In genomic region chr5:171272996-171273970, GRCh38 we compare ENCODE assay signal across 9 cellular contexts. TPM values are rescaled to one million over a fixed set of nuclear protein-coding genes. Genes with fewer than 3 reads are reported as not detected.
DNase-seq lines count a peak whose midpoint lies in the region; ATAC-seq, FAIRE-seq and TF ChIP-seq lines count a peak whose summit lies in the region.
"Had no signal": no experiment of that assay in that cellular context is flagged by ENCODE, and none has a peak within 500 bp of the region (broad histone marks: within the 10 kb centered on the region; RNA-seq: fewer than 3 reads in every experiment).

No MANE protein-coding gene starts in this region.

- H3K4me3 ChIP-seq in Caco-2 (ENCODE audit: low read depth, low read length): no peak overlapping the region
- H3K4me3 ChIP-seq in heart left ventricle: no peak overlapping the region
- H3K4me3 ChIP-seq in ascending aorta: no peak overlapping the region

- no peaks in the 10 kb centered on the region for H3K9me3 Mint-ChIP-seq in Caco-2 (ENCODE audit: unreplicated experiment)
- H3K9me3 Mint-ChIP-seq in T-helper 2 cell treated with Interferon-gamma antibody and Interleukin-4, amounts not matched to agents 5 μg/mL and 100 μg/mL, for 36 hours: no peaks in the 10 kb centered on the region

- POLR2A ChIA-PET in Caco-2 (lab: Charles Lee): no interaction called here

- ATAC-seq in foreskin keratinocyte: peak; percentile 50
- no peak for ATAC-seq in heart left ventricle

- no peak for TF ChIP-seq POLR2A in heart left ventricle (IDR thresholded peaks at IDR 0.05)

- H3K4me1 Mint-ChIP-seq in Caco-2 (ENCODE audit: low read depth, unreplicated experiment): no peaks in the 10 kb centered on the region
- H3K4me1 Mint-ChIP-seq in T-helper 2 cell treated with Interferon-gamma antibody and Interleukin-4, amounts not matched to agents 5 μg/mL and 100 μg/mL, for 36 hours (ENCODE audit: low read depth): no peaks in the 10 kb centered on the region

- CTCF ChIA-PET in Caco-2 (lab: Charles Lee): interaction anchor here (1.1 kb wide), 1 partner anchor 66 kb away, joined by 4 read pairs; no protein-coding TSS in a partner anchor

- DNase-seq in Caco-2 (peak; percentile 61 to 64), GM20000 (ENCODE audit: low spot score) (no peak), RCC 7860 (ENCODE audit: low spot score) (peak; percentile 18), foreskin keratinocyte (peak; percentile 21 to 55), heart left ventricle (no peak), ascending aorta (ENCODE audit: low spot score in 2 of 2) (no peak)
- no peak for DNase-seq in T-helper 2 cell treated with Interferon-gamma antibody and Interleukin-4, amounts not matched to agents 5 μg/mL and 100 μg/mL, for 36 hours (ENCODE audit: low spot score)
- no peak for DNase-seq in activated naive CD4-positive, alpha-beta T cell treated with Interleukin-2 at 50 U/mL for 16 hours

- H3K36me3 ChIP-seq in Caco-2 (ENCODE audit: control insufficient read depth, insufficient read depth, low read length) (no peaks in the 10 kb centered on the region), heart left ventricle (no peaks in the 10 kb centered on the region), ascending aorta (no peaks in the 10 kb centered on the region)

- no peak overlapping the region for H3K4me3 Mint-ChIP-seq in Caco-2 (ENCODE audit: unreplicated experiment)
- H3K4me3 Mint-ChIP-seq in T-helper 2 cell treated with Interferon-gamma antibody and Interleukin-4, amounts not matched to agents 5 μg/mL and 100 μg/mL, for 36 hours: no peak overlapping the region

- TF ChIP-seq CTCF in Caco-2 (IDR thresholded peaks at IDR 0.05; ENCODE audit: insufficient read depth in 1 of 2, low read depth in 1 of 2, low read length in 1 of 2, severe bottlenecking in 1 of 2, unreplicated experiment in 1 of 2): peak; percentile 68 to 73
- TF ChIP-seq CTCF in GM20000 (IDR thresholded peaks at IDR 0.05; ENCODE audit: extremely low read depth, missing control alignments): peak; percentile 50
- TF ChIP-seq CTCF in foreskin keratinocyte (conservative IDR thresholded peaks at IDR 0.05): peak; percentile 53
- TF ChIP-seq CTCF in heart left ventricle (IDR thresholded peaks at IDR 0.05): peak in 2 of 12 donors; percentile 19
- TF ChIP-seq CTCF in ascending aorta (IDR thresholded peaks at IDR 0.05): no peak

- H3K36me3 Mint-ChIP-seq in Caco-2 (ENCODE audit: insufficient read depth, unreplicated experiment): no peaks in the 10 kb centered on the region
- H3K36me3 Mint-ChIP-seq in T-helper 2 cell treated with Interferon-gamma antibody and Interleukin-4, amounts not matched to agents 5 μg/mL and 100 μg/mL, for 36 hours (ENCODE audit: low read depth): no peaks in the 10 kb centered on the region

- intact Hi-C loops in Caco-2 (cut with micrococcal nuclease; ENCODE audit: unreplicated experiment): loop anchor here (1.0 kb wide), 2 partner anchors 64 to 69 kb away; no protein-coding TSS in a partner anchor
- intact Hi-C loops in heart left ventricle (cut with DNase I): no loop called here
- intact Hi-C loops in ascending aorta (cut with DNase I): no loop called here

- H3K27ac ChIP-seq in foreskin keratinocyte (no peak overlapping the region), heart left ventricle (no peak overlapping the region), ascending aorta (no peak overlapping the region)

- no peaks in the 10 kb centered on the region for H3K27me3 Mint-ChIP-seq in Caco-2 (ENCODE audit: insufficient read depth, unreplicated experiment)
- H3K27me3 Mint-ChIP-seq in T-helper 2 cell treated with Interferon-gamma antibody and Interleukin-4, amounts not matched to agents 5 μg/mL and 100 μg/mL, for 36 hours (ENCODE audit: low read depth): peaks cover 12% of the 10 kb centered on the region

- H3K27ac Mint-ChIP-seq in Caco-2 (ENCODE audit: unreplicated experiment): no peak overlapping the region
- no peak overlapping the region for H3K27ac Mint-ChIP-seq in T-helper 2 cell treated with Interferon-gamma antibody and Interleukin-4, amounts not matched to agents 5 μg/mL and 100 μg/mL, for 36 hours

- H3K27me3 ChIP-seq in Caco-2 (replicated peaks; ENCODE audit: control insufficient read depth, insufficient read depth, low read length) (no peaks in the 10 kb centered on the region), foreskin keratinocyte (no peaks in the 10 kb centered on the region), heart left ventricle (no peaks in the 10 kb centered on the region), ascending aorta (no peaks in the 10 kb centered on the region)

- no TSS peak for BruUV-seq in Caco-2 (replicated peaks; lab: Mats Ljungman, UMichigan)

- whole genome bisulfite sequencing in heart left ventricle, 4 donors: 89 to 92% (median 90%) methylated on average over 2 of the region's 2 CpGs

- no peaks in the 10 kb centered on the region for H3K4me1 ChIP-seq in Caco-2
- H3K4me1 ChIP-seq in foreskin keratinocyte: no peaks in the 10 kb centered on the region
- no peaks in the 10 kb centered on the region for H3K4me1 ChIP-seq in heart left ventricle
- no peaks in the 10 kb centered on the region for H3K4me1 ChIP-seq in ascending aorta

- H3K9me3 ChIP-seq in Caco-2 (no peaks in the 10 kb centered on the region), heart left ventricle (no peaks in the 10 kb centered on the region), ascending aorta (no peaks in the 10 kb centered on the region)

- no peak for FAIRE-seq in RCC 7860 (lab: Jason Lieb, UNC)
- FAIRE-seq: islet of Langerhans had no signal

RNA-seq across cellular contexts. Expression of gene TLX3, which starts 35.8 kb away (rescaled TPM):
- total RNA-seq in Caco-2 (2022) (not detected in 2 replicates), foreskin keratinocyte (not detected in 2 replicates), heart left ventricle (under 1 TPM in 1 of 9 donors, not detected in 8; 0.15 TPM), ascending aorta (not detected)
- polyA plus RNA-seq in foreskin keratinocyte (0.03 TPM in 1 of 2 replicates, not detected in the other), heart left ventricle (not detected)

Comparison
In these comparisons a context has a peak if more than half of its experiments do, and no peak if none do; other contexts are left out.
1. DNase-seq: peak in Caco-2 (2 of 2), RCC 7860 (single experiment) and foreskin keratinocyte (2 of 2); none in GM20000 (single experiment), T-helper 2 cell treated with Interferon-gamma antibody and Interleukin-4, amounts not matched to agents 5 μg/mL and 100 μg/mL, for 36 hours (single experiment), heart left ventricle (0 of 5), activated naive CD4-positive, alpha-beta T cell treated with Interleukin-2 at 50 U/mL for 16 hours (single experiment) and ascending aorta (0 of 2).
2. CTCF ChIP-seq: peak in Caco-2 (2 of 2), GM20000 (single experiment) and foreskin keratinocyte (single experiment); none in ascending aorta (0 of 3).